Comparison of ENCODE assay signal across 27 cellular contexts in genomic region chr7:102197161-102197560, GRCh38.
DNase-seq lines count a peak whose midpoint lies in the region; ATAC-seq, FAIRE-seq and TF ChIP-seq lines count a peak whose summit lies in the region.
"Had no signal": no experiment of that assay in that cellular context is flagged by ENCODE, and none has a peak within 500 bp of the region (broad histone marks: within the 10 kb centered on the region; RNA-seq: fewer than 3 reads in every experiment).

No MANE protein-coding gene starts in this region.

- no peak for TF ChIP-seq POLR2A in GM12878 (IDR thresholded peaks at IDR 0.05; ENCODE audit: low read depth, low read length)

- no peak for ATAC-seq in GM12878

- SMC1A ChIA-PET in GM12878 (lab: Charles Lee; ENCODE audit: uncharacterized antibody, unreplicated experiment), result no interaction called here

- H2BK12ac ChIP-seq in trophoblast cell (ENCODE audit: low read length), result no peak overlapping the region

- H4K12ac ChIP-seq in trophoblast cell (ENCODE audit: low read depth, low read length), result no peak overlapping the region

- no peak overlapping the region for H4K8ac ChIP-seq in trophoblast cell (ENCODE audit: low read depth, low read length)

- no peaks in the 10 kb centered on the region for H4K20me1 ChIP-seq in GM12878 (ENCODE audit: control insufficient read depth, insufficient read depth)

- H4K91ac ChIP-seq in trophoblast cell (ENCODE audit: low read depth, low read length), result no peak overlapping the region

- no peaks in the 10 kb centered on the region for H3K9me3 ChIP-seq in GM12878 (replicated peaks; ENCODE audit: control insufficient read depth, insufficient read depth, low read length)
- no peaks in the 10 kb centered on the region for H3K9me3 ChIP-seq in trophoblast cell (ENCODE audit: insufficient read depth, low read depth, low read length)
- H3K9me3 ChIP-seq: BE2C, BLaER1 had no signal

- no peak overlapping the region for H2AK5ac ChIP-seq in trophoblast cell (ENCODE audit: low read length)

- H3K79me1 ChIP-seq in trophoblast cell (ENCODE audit: low read length), result no peaks in the 10 kb centered on the region

- no peak overlapping the region for H3K4me2 ChIP-seq in GM12878 (ENCODE audit: control insufficient read depth, insufficient read depth)
- H3K4me2 ChIP-seq in trophoblast cell (ENCODE audit: low read length), result no peak overlapping the region
- H3K4me2 ChIP-seq: BLaER1 had no signal

- no peak for TF ChIP-seq CTCF in GM12878 (IDR thresholded peaks at IDR 0.05 in 2 of 3, conservative IDR thresholded peaks at IDR 0.05 in 1 of 3; ENCODE audit: control insufficient read depth in 2 of 3, extremely low read depth in 1 of 3, insufficient read depth in 1 of 3, low read depth in 3 of 3, low read length in 3 of 3)
- TF ChIP-seq CTCF in nephron progenitor cell (IDR thresholded peaks at IDR 0.05), result no peak
- no peak for TF ChIP-seq CTCF in foreskin fibroblast (IDR thresholded peaks at IDR 0.05; ENCODE audit: low read depth, low read length)

- H3K4me1 Mint-ChIP-seq in nephron progenitor cell, result peaks cover 51% of the 10 kb centered on the region
- H3K4me1 Mint-ChIP-seq: CD14-positive monocyte; CD4-positive, alpha-beta memory T cell; CD4-positive, CD25-positive, alpha-beta regulatory T cell had no signal

- H3K4ac ChIP-seq in trophoblast cell (ENCODE audit: low read depth, low read length), result no peak overlapping the region

- DNase-seq in GM12878 (ENCODE audit: low read depth, low spot score) (no peak), nephron progenitor cell (no peak), urothelium cell line (ENCODE audit: low spot score) (no peak), superior temporal gyrus (ENCODE audit: extremely low spot score) (no peak), foreskin fibroblast (no peak), trophoblast cell (no peak)
- DNase-seq: 8988T; ACHN; BE2C; C1 segment of cervical spinal cord; CD4-positive, alpha-beta memory T cell; CD4-positive, CD25-positive, alpha-beta regulatory T cell; CD8-positive, alpha-beta memory T cell; COR-L47; DMS 273 treated with DMSO at 0.1 percent for 48 hours; DMS153; DMS53; DMS79; DND-41; EL; GF-D8 had no signal

- H3K27me3 ChIP-seq in GM12878 (replicated peaks in 1 of 2; ENCODE audit: control insufficient read depth in 2 of 2, insufficient read depth in 2 of 2, low read length in 1 of 2) (no peaks in the 10 kb centered on the region), trophoblast cell (ENCODE audit: insufficient read depth, low read length) (no peaks in the 10 kb centered on the region)
- H3K27me3 ChIP-seq: BE2C, BLaER1 had no signal

- H3K27ac ChIP-seq in GM12878 (ENCODE audit: control insufficient read depth, insufficient read depth) (no peak overlapping the region), trophoblast cell (ENCODE audit: low read depth, low read length) (no peak overlapping the region)
- H3K27ac ChIP-seq: BLaER1 had no signal

- no peak overlapping the region for H3K23ac ChIP-seq in trophoblast cell (ENCODE audit: low read length)

- H3K79me2 ChIP-seq in GM12878 (ENCODE audit: control insufficient read depth, insufficient read depth, low read length) (no peaks in the 10 kb centered on the region), trophoblast cell (ENCODE audit: control insufficient read depth, insufficient read depth, low read length, poor library complexity) (no peaks in the 10 kb centered on the region)

- no peak overlapping the region for H3K4me3 Mint-ChIP-seq in nephron progenitor cell
- H3K4me3 Mint-ChIP-seq: CD14-positive monocyte; CD4-positive, alpha-beta memory T cell; CD4-positive, CD25-positive, alpha-beta regulatory T cell had no signal

- H3K4me3 ChIP-seq in GM12878 (no peak overlapping the region), foreskin fibroblast (ENCODE audit: low read depth in 1 of 2, low read length in 2 of 2) (no peak overlapping the region), trophoblast cell (ENCODE audit: low read depth, low read length) (no peak overlapping the region)
- H3K4me3 ChIP-seq: BLaER1 had no signal

- BruUV-seq in GM12878 (replicated peaks; lab: Mats Ljungman, UMichigan), result no TSS peak

- H2BK5ac ChIP-seq in trophoblast cell (ENCODE audit: low read depth, low read length, poor library complexity), result no peak overlapping the region

- FAIRE-seq in GM12878 (lab: Jason Lieb, UNC) (no peak), urothelium cell line (lab: Jason Lieb, UNC) (peak; percentile 95)
- FAIRE-seq: A204.1, G401.6, GM12892, GM18507 had no signal

- 94% methylated on average over 17 of the region's 17 CpGs for WGBS in GM12878 (ENCODE audit: insufficient coverage, insufficient replicate concordance, low lambda C conversion rate, missing lambda C conversion rate)
- no CpG with 5 or more reads among the region's 17 CpGs for WGBS in trophoblast cell (ENCODE audit: extremely low coverage, insufficient coverage, insufficient read length)

- H3K9ac ChIP-seq in GM12878 (ENCODE audit: control insufficient read depth, insufficient read depth, low read length), result no peak overlapping the region
- no peak overlapping the region for H3K9ac ChIP-seq in trophoblast cell (ENCODE audit: low read length)
- H3K9ac ChIP-seq: BLaER1 had no signal

- H3K4me1 ChIP-seq in GM12878 (ENCODE audit: control insufficient read depth, insufficient read depth, low read length) (no peaks in the 10 kb centered on the region), trophoblast cell (ENCODE audit: control insufficient read depth in 1 of 2, insufficient read depth in 2 of 2, low read length in 2 of 2) (no peaks in the 10 kb centered on the region)

- no peaks in the 10 kb centered on the region for H3K9me3 Mint-ChIP-seq in nephron progenitor cell
- H3K9me3 Mint-ChIP-seq: CD14-positive monocyte; CD4-positive, alpha-beta memory T cell; CD4-positive, CD25-positive, alpha-beta regulatory T cell; CD8-positive, alpha-beta memory T cell had no signal

- no peaks in the 10 kb centered on the region for H3K27me3 Mint-ChIP-seq in nephron progenitor cell (ENCODE audit: low read depth, poor library complexity)
- H3K27me3 Mint-ChIP-seq: CD4-positive, alpha-beta memory T cell; CD4-positive, CD25-positive, alpha-beta regulatory T cell; CD8-positive, alpha-beta memory T cell had no signal

- intact Hi-C loops in GM12878 (cut with micrococcal nuclease; ENCODE audit: unreplicated experiment), result no loop called here

- in situ Hi-C loops in GM12878 (cut with MboI), result no loop called here

- no peak for TF ChIP-seq RAD21 in GM12878 (IDR thresholded peaks at IDR 0.05; ENCODE audit: insufficient read depth, low read depth, low read length)

- no peak overlapping the region for H2AFZ ChIP-seq in GM12878 (ENCODE audit: control insufficient read depth, low read depth, low read length)
- no peak overlapping the region for H2AFZ ChIP-seq in trophoblast cell (ENCODE audit: insufficient read depth, low read length, poor library complexity)

- no peak for TF ChIP-seq EP300 in GM12878 (IDR thresholded peaks at IDR 0.05; ENCODE audit: borderline replicate concordance in 1 of 2, control insufficient read depth in 1 of 2, low read depth in 2 of 2, low read length in 2 of 2)

- RAD21 ChIA-PET in GM12878 (lab: Charles Lee; ENCODE audit: unreplicated experiment), result no interaction called here

- H3K27ac Mint-ChIP-seq in nephron progenitor cell, result peak overlapping the region; percentile 57
- H3K27ac Mint-ChIP-seq: CD4-positive, alpha-beta memory T cell; CD8-positive, alpha-beta memory T cell had no signal

- CTCF ChIA-PET in GM12878 (lab: Yijun Ruan, JAX), result no interaction called here

- H2BK120ac ChIP-seq in trophoblast cell (ENCODE audit: insufficient read depth, low read length, poor library complexity), result no peak overlapping the region

- peaks cover 86% of the 10 kb centered on the region for H3K36me3 Mint-ChIP-seq in nephron progenitor cell (ENCODE audit: low read depth)

- H3K36me3 ChIP-seq in GM12878 (ENCODE audit: control insufficient read depth in 2 of 2, insufficient read depth in 2 of 2, low read length in 1 of 2), result peaks cover 8 to 18% of the 10 kb centered on the region in 2 experiments; a peak in 3 of 4 replicates
- peaks cover 54 to 64% of the 10 kb centered on the region in 2 experiments for H3K36me3 ChIP-seq in trophoblast cell (ENCODE audit: control insufficient read depth in 1 of 2, insufficient read depth in 2 of 2, low read length in 2 of 2)

- H3K18ac ChIP-seq in trophoblast cell (ENCODE audit: low read length), result no peak overlapping the region

- POLR2A ChIA-PET in GM12878 (lab: Charles Lee), result no interaction called here

- H3K14ac ChIP-seq in trophoblast cell (ENCODE audit: low read length), result no peak overlapping the region

TF ChIP-seq in GM12878, 131 proteins besides CTCF, POLR2A, EP300 and RAD21:
- TF ChIP-seq BCL11A (IDR thresholded peaks at IDR 0.05; ENCODE audit: low read depth, low read length) (no peak), ESRRA (IDR thresholded peaks at IDR 0.05; ENCODE audit: low read length) (no peak), PAX8 (IDR thresholded peaks at IDR 0.05) (no peak), TCF3 (IDR thresholded peaks at IDR 0.05; ENCODE audit: borderline replicate concordance, insufficient read depth, low read depth, low read length) (0 out of 2 replicates have a peak, but pooled peaks have one; percentile 54), JUNB (IDR thresholded peaks at IDR 0.05) (no peak), PBX3 (IDR thresholded peaks at IDR 0.05; ENCODE audit: insufficient replicate concordance, low read depth, low read length) (peak; percentile 16), SMC3 (IDR thresholded peaks at IDR 0.05; ENCODE audit: borderline replicate concordance, low read length) (no peak), BCL3 (IDR thresholded peaks at IDR 0.05; ENCODE audit: borderline replicate concordance, insufficient read depth, low read depth, low read length, poor library complexity, severe bottlenecking) (peak; percentile 90), NFXL1 (IDR thresholded peaks at IDR 0.05; ENCODE audit: borderline replicate concordance) (no peak)
